17 cellular contexts compared by ENCODE assay signal in the genomic region with DNA sequence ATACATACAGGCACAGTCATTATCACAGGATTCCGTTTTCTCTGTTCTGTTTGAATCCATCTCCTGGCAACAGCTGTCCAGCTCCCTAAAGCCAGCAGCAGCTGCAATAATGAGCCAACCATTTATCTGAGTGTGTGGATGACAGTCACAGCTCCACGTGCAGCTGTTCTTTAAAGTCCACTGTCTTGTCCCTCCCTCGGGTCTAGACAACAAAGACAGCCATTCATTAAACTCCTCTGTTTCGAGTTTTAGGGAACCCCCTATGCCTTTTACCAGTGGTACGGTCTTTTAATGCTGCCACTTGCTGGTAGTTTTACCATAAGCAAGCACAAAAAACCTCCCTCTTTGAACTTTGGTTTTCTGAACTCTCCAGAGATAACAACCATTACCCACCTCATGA. TPM values are rescaled to one million over a fixed set of nuclear protein-coding genes. Genes with fewer than 3 reads are reported as not detected.
DNase-seq lines count a peak whose midpoint lies in the region; TF ChIP-seq lines count a peak whose summit lies in the region.
"Had no signal": no experiment of that assay in that cellular context is flagged by ENCODE, and none has a peak within 500 bp of the region (broad histone marks: within the 10 kb centered on the region; RNA-seq: fewer than 3 reads in every experiment).

No MANE protein-coding gene starts in this region.

- no peak for TF ChIP-seq EP300 in ovary (IDR thresholded peaks at IDR 0.05)

- H2AFZ ChIP-seq in OCI-LY3 (ENCODE audit: low read depth, low read length) (peak overlapping the region; percentile 36; the same call in 1 of the 2 replicates), smooth muscle cell (ENCODE audit: low read depth) (no peak overlapping the region)

- H3K27me3 ChIP-seq in OCI-LY3 (ENCODE audit: low read depth, low read length) (no peaks in the 10 kb centered on the region), left ventricle myocardium inferior (ENCODE audit: low read depth) (no peaks in the 10 kb centered on the region), smooth muscle cell (ENCODE audit: low read depth) (no peaks in the 10 kb centered on the region), ovary (no peaks in the 10 kb centered on the region)

- H3K9me3 ChIP-seq in OCI-LY3 (ENCODE audit: insufficient read depth, low read length) (no peaks in the 10 kb centered on the region), left ventricle myocardium inferior (replicated peaks) (no peaks in the 10 kb centered on the region), smooth muscle cell (replicated peaks; ENCODE audit: low read depth) (no peaks in the 10 kb centered on the region), ovary (no peaks in the 10 kb centered on the region)

- H3K4me1 ChIP-seq in OCI-LY3 (ENCODE audit: low read length) (peaks cover 79% of the 10 kb centered on the region), left ventricle myocardium inferior (peaks cover 24% of the 10 kb centered on the region), smooth muscle cell (ENCODE audit: low read depth) (peaks cover 6% of the 10 kb centered on the region), ovary (ENCODE audit: insufficient read depth) (no peaks in the 10 kb centered on the region)

- H3K36me3 ChIP-seq in OCI-LY3 (replicated peaks; ENCODE audit: low read depth, low read length) (no peaks in the 10 kb centered on the region), left ventricle myocardium inferior (no peaks in the 10 kb centered on the region), smooth muscle cell (ENCODE audit: low read depth) (no peaks in the 10 kb centered on the region), ovary (no peaks in the 10 kb centered on the region)

- peak overlapping the region; percentile 61 for H3K9ac ChIP-seq in OCI-LY3 (ENCODE audit: low read length)
- H3K9ac ChIP-seq in smooth muscle cell (ENCODE audit: low read depth): peak overlapping the region; percentile 39

- WGBS in smooth muscle cell (ENCODE audit: low lambda C conversion rate): 42% methylated on average over 5 of the region's 5 CpGs
- 20 to 41% (median 32%) methylated on average over 4 to 5 of the region's 5 CpGs for WGBS in ovary, 3 donors

- no peak for TF ChIP-seq POLR2A in ovary (IDR thresholded peaks at IDR 0.05)

- H4K20me1 ChIP-seq in OCI-LY3 (ENCODE audit: insufficient read depth, low read length) (no peaks in the 10 kb centered on the region), smooth muscle cell (ENCODE audit: low read depth) (no peaks in the 10 kb centered on the region)

- H3K27ac ChIP-seq in OCI-LY3 (ENCODE audit: low read length) (peak overlapping the region; percentile 53), left ventricle myocardium inferior (replicated peaks) (peak overlapping the region; percentile 66), smooth muscle cell (ENCODE audit: low read depth) (no peak overlapping the region), ovary (no peak overlapping the region)

- TF ChIP-seq CTCF in OCI-LY3 (IDR thresholded peaks at IDR 0.05; ENCODE audit: low read depth, low read length) (peak; percentile 13; the same call in 1 of the 2 replicates), left ventricle myocardium inferior (IDR thresholded peaks at IDR 0.05; ENCODE audit: borderline replicate concordance) (no peak), smooth muscle cell (IDR thresholded peaks at IDR 0.05; ENCODE audit: borderline replicate concordance, insufficient read depth, poor library complexity, severe bottlenecking) (no peak), ovary (IDR thresholded peaks at IDR 0.05) (no peak)

- H3K79me2 ChIP-seq in OCI-LY3 (ENCODE audit: low read length): peaks cover 13% of the 10 kb centered on the region
- H3K79me2 ChIP-seq in smooth muscle cell (ENCODE audit: low read depth): no peaks in the 10 kb centered on the region

- H3F3A ChIP-seq in smooth muscle cell (ENCODE audit: low read depth): no peaks in the 10 kb centered on the region

- DNase-seq in NCI-H82 (lab: John Stamatoyannopoulos, UW) (peak; percentile 67), NCI-H82 treated with DMSO at 0.1 percent for 48 hours (lab: John Stamatoyannopoulos, UW; ENCODE audit: unreplicated experiment) (no peak), left ventricle myocardium inferior (no peak), smooth muscle cell (lab: John Stamatoyannopoulos, UW; ENCODE audit: unreplicated experiment) (no peak), DMS79 treated with DMSO at 0.1 percent for 48 hours (lab: John Stamatoyannopoulos, UW) (no peak), ovary (no peak)
- DNase-seq in stimulated activated naive CD4-positive, alpha-beta T cell treated with Interleukin-2 at 50 U/mL for 16 hours (lab: John Stamatoyannopoulos, UW): no peak
- DNase-seq: activated T-cell treated with anti-CD3 and anti-CD28 coated beads, Interleukin-2, amount 50 U/mL, for 4 hours; aorta; effector memory CD8-positive, alpha-beta T cell; hippocampal formation; SIG-M5 had no signal

- intact Hi-C loops in left ventricle myocardium inferior (cut with micrococcal nuclease) (no loop called here), ovary (cut with DNase I) (no loop called here)

- H3K4me2 ChIP-seq in OCI-LY3 (ENCODE audit: low read length) (peak overlapping the region; percentile 71), smooth muscle cell (no peak overlapping the region)

- H3K4me3 ChIP-seq in OCI-LY3 (ENCODE audit: low read length) (peak overlapping the region; percentile 65), left ventricle myocardium inferior (no peak overlapping the region), smooth muscle cell (no peak overlapping the region), ovary (no peak overlapping the region)

RNA-seq across cellular contexts. Expression of a gene that starts 16.0 kb away (rescaled TPM):
- total RNA-seq in left ventricle myocardium inferior: not detected
- not detected in 2 replicates for total RNA-seq in smooth muscle cell
- 0.56 TPM in 1 of 2 replicates, not detected in the other for polyA plus RNA-seq in smooth muscle cell
- total RNA-seq in ovary: not detected
- not detected for polyA plus RNA-seq in ovary
- total RNA-seq: activated T-cell treated with anti-CD3 and anti-CD28 coated beads, Interleukin-2, amount 50 U/mL, for 4 hours; aorta; mesenteric fat pad; skeletal muscle tissue; urinary bladder; WTC11 had no signal
- polyA plus RNA-seq: aorta, urinary bladder had no signal

RNA-seq across cellular contexts. Expression of a gene that starts 46.3 kb away (rescaled TPM):
- total RNA-seq in left ventricle myocardium inferior (4.3 TPM), smooth muscle cell (6.7 and 8.2 TPM in 2 replicates), ovary (1 to 10 TPM; 1.0 to 4.7 (median 2.3) TPM)
- polyA plus RNA-seq in smooth muscle cell (1.1 and 2.2 TPM in 2 replicates), ovary (1 to 10 TPM in 1 of 2 donors, under 1 TPM in 1; 0.77 to 2.8 TPM)

RNA-seq across cellular contexts. Expression of a gene that starts 46.6 kb away (rescaled TPM):
- total RNA-seq in left ventricle myocardium inferior (13.3 TPM), smooth muscle cell (18.1 and 27.2 TPM in 2 replicates), ovary (10 to 100 TPM; 10.2 to 16.8 (median 13.2) TPM)
- polyA plus RNA-seq in smooth muscle cell (11.2 and 14.7 TPM in 2 replicates), ovary (10 to 100 TPM in 1 of 2 donors, 1 to 10 TPM in 1; 6.6 to 12.3 TPM)

Comparison
In these comparisons a context has a peak if more than half of its experiments do, and no peak if none do; other contexts are left out.
1. H3K27ac ChIP-seq: peak in OCI-LY3 (single experiment) and left ventricle myocardium inferior (single experiment); none in smooth muscle cell (single experiment) and ovary (0 of 2).